6 cellular contexts compared by ENCODE assay signal in the genomic region with DNA sequence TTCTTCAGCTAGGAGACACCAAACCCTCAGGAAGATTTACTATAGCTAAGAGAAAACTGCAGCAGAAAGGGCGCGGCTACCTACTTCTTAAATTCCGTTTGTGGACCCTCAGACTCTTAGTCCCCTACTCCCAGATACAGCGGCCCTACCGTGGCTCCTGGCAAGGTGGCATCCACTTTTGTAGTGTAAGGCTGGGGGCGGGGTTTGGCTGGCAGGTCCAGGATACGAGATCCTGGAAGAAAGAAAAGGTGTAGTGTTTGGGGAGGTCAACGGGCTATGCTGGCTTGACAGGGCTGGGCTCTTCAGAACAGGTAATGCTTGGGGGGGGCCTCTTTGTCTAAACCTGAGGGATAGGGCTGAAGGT. TPM values are rescaled to one million over a fixed set of nuclear protein-coding genes. Genes with fewer than 3 reads are reported as not detected.
DNase-seq lines count a peak whose midpoint lies in the region; ATAC-seq, FAIRE-seq and TF ChIP-seq lines count a peak whose summit lies in the region.

No MANE protein-coding gene starts in this region.

- ATAC-seq in pancreas (peak; percentile 26 to 42 (median 34)), GM18870 (IDR thresholded peaks at IDR 0.05; ENCODE audit: unreplicated experiment) (no peak), GM19397 (IDR thresholded peaks at IDR 0.05; ENCODE audit: unreplicated experiment) (no peak)

- no peaks in the 10 kb centered on the region for H3K9me3 ChIP-seq in pancreas

- DNase-seq in NCI-H1092 (lab: John Stamatoyannopoulos, UW): peak; percentile 65
- DNase-seq in NCI-H1092 treated with DMSO at 0.1 percent for 48 hours (lab: John Stamatoyannopoulos, UW): no peak
- peak in 2 of 61 donors; percentile 47 to 56 for DNase-seq in caudate nucleus (lab: John Stamatoyannopoulos, UW)
- DNase-seq in pancreas: peak; percentile 73 to 86 (median 80)

- H3K36me3 ChIP-seq in pancreas: no peaks in the 10 kb centered on the region

- peaks cover 0 to 22% (median 5%) of the 10 kb centered on the region in 3 donors for H3K4me1 ChIP-seq in pancreas

- H3K27ac ChIP-seq in caudate nucleus (ENCODE audit: low read depth, low read length): peak overlapping the region; percentile 85
- H3K27ac ChIP-seq in pancreas: peak overlapping the region; percentile 82 to 94 (median 88)

- intact Hi-C loops in pancreas (cut with DNase I): no loop called here

- WGBS in pancreas, 2 donors: 1 to 2% methylated on average over 8 of the region's 8 CpGs

- peak overlapping the region; percentile 29 to 47 (median 42) for H3K4me3 ChIP-seq in pancreas

- no peak for FAIRE-seq in pancreas (lab: Jason Lieb, UNC)

- no peaks in the 10 kb centered on the region for H3K27me3 ChIP-seq in pancreas

- TF ChIP-seq CTCF in pancreas (IDR thresholded peaks at IDR 0.05): no peak

RNA-seq across cellular contexts. Expression of gene CREB3L4, which starts 0.3 kb away (rescaled TPM):
- 10 to 100 TPM in 2 of 6 donors, 1 to 10 TPM in 4; 6.5 to 13.2 (median 8.0) TPM for total RNA-seq in pancreas
- 10 to 100 TPM; 13.3 to 19.6 TPM for polyA plus RNA-seq in pancreas

RNA-seq across cellular contexts. Expression of gene SLC39A1, which starts 4.6 kb away (rescaled TPM):
- total RNA-seq in pancreas: 10 to 100 TPM; 20.0 to 46.1 (median 27.0) TPM
- 10 to 100 TPM; 22.8 to 38.1 TPM for polyA plus RNA-seq in pancreas

RNA-seq across cellular contexts. Expression of gene JTB, which starts 9.5 kb away (rescaled TPM):
- 100 to 1,000 TPM in 2 of 6 donors, 10 to 100 TPM in 4; 82.6 to 106 (median 95.6) TPM for total RNA-seq in pancreas
- 100 to 1,000 TPM; 117 to 180 TPM for polyA plus RNA-seq in pancreas

RNA-seq across cellular contexts. Expression of gene CRTC2, which starts 9.6 kb away (rescaled TPM):
- 10 to 100 TPM; 13.4 to 27.6 (median 18.3) TPM for total RNA-seq in pancreas
- 10 to 100 TPM; 36.9 to 48.6 TPM for polyA plus RNA-seq in pancreas

RNA-seq across cellular contexts. Expression of gene RAB13, which starts 18.2 kb away (rescaled TPM):
- 10 to 100 TPM; 36.8 to 68.8 (median 47.2) TPM for total RNA-seq in pancreas
- 100 to 1,000 TPM in 1 of 2 donors, 10 to 100 TPM in 1; 82.9 to 118 TPM for polyA plus RNA-seq in pancreas

Comparison
In these comparisons a context has a peak if more than half of its experiments do, and no peak if none do; other contexts are left out.
1. ATAC-seq: peak in pancreas (4 of 4); none in GM18870 (single experiment) and GM19397 (single experiment).